Comparison of ENCODE assay signal across 18 cellular contexts in the genomic region with DNA sequence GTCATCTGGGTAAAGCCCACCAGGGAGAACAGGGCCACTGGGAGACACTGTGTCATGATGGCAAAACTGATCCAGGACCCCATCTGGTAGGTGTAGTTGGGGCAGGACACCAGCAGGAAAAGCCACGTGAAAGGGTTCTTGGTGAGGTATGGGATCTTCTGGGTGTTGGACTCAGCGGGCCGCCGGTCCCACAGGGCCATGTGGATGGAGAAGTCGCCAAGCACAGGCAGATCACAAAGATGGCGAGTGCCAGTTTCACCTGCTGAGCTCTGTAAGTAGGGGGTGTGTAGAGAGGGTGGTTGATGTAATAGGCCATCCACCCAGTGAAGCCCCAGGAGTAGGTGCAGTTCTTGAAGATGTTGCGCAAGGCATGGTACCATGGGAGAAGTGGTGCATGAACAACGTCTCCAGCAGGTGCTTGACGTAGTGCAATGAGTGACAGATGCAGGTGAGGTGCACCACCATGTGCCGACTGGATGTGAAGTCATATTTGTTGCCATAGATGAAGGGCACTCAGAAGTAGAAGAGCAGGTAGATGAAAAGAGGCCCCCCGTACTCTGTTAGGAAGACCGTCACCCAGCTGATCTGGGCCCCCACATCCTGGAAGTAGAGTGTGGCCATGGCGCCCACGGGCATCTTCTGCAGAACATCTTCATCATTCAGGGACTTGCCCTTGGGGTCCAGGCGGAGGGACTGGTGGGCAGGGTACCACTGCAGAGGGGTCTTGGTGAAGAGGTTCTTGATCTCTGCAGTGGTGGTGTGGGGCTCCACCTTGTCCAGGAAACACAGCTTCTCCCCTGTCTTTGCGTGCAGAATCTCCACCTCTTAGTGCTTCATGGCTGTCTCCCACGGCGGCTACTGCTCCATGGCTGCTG.
DNase-seq lines count a peak whose midpoint lies in the region; ATAC-seq, FAIRE-seq and TF ChIP-seq lines count a peak whose summit lies in the region.
"Had no signal": no experiment of that assay in that cellular context is flagged by ENCODE, and none has a peak within 500 bp of the region (broad histone marks: within the 10 kb centered on the region; RNA-seq: fewer than 3 reads in every experiment).

No MANE protein-coding gene starts in this region.

- H4K91ac ChIP-seq in IMR-90 (ENCODE audit: insufficient read depth, low read depth, low read length) = no peak overlapping the region
- peak overlapping the region; percentile 61 for H4K91ac ChIP-seq in H1 (replicated peaks; ENCODE audit: insufficient read length, low read length)

- FAIRE-seq in H1 (lab: Jason Lieb, UNC) = no peak
- no peak for FAIRE-seq in kidney (lab: Jason Lieb, UNC)
- FAIRE-seq: GM12892, GM18507 had no signal

- H3K36me3 ChIP-seq in IMR-90 (ENCODE audit: control insufficient read depth, insufficient read depth, low read length) (no peaks in the 10 kb centered on the region), H1 (ENCODE audit: control insufficient read depth in 2 of 4, insufficient read depth in 4 of 4, low read length in 3 of 4) (peaks cover 0 to 4% (median 0%) of the 10 kb centered on the region in 4 experiments; a peak in 2 of 8 replicates), kidney (ENCODE audit: control insufficient read depth in 1 of 2, insufficient read depth in 2 of 2, low read length in 2 of 2) (no peaks in the 10 kb centered on the region)
- H3K36me3 ChIP-seq: BLaER1 had no signal

- peaks cover 10% of the 10 kb centered on the region for H3K9me3 Mint-ChIP-seq in stimulated activated memory B cell treated with anti-CD40 and anti-IgM and Interleukin-4, amounts not matched to agents 10 μg/mL and 1 μg/mL and 100 μg/mL, for 72 hours

- no peak for TF ChIP-seq CTCF in IMR-90 (conservative IDR thresholded peaks at IDR 0.05; ENCODE audit: low read depth, low read length)
- TF ChIP-seq CTCF in H1 (IDR thresholded peaks at IDR 0.05; ENCODE audit: control extremely low read depth in 1 of 3, insufficient read depth in 1 of 3, low read depth in 1 of 3, low read length in 3 of 3) = no peak
- TF ChIP-seq CTCF in kidney (IDR thresholded peaks at IDR 0.05; ENCODE audit: borderline replicate concordance, extremely low read depth, insufficient read depth) = no peak
- TF ChIP-seq CTCF in lower leg skin (IDR thresholded peaks at IDR 0.05) = no peak

- H4K20me1 ChIP-seq in IMR-90 (ENCODE audit: insufficient read depth, low read length) = no peaks in the 10 kb centered on the region
- H4K20me1 ChIP-seq in H1 (replicated peaks in 1 of 2; ENCODE audit: control insufficient read depth in 1 of 2, insufficient read depth in 2 of 2, low read length in 2 of 2) = no peaks in the 10 kb centered on the region
- H4K20me1 ChIP-seq: BLaER1 had no signal

- TF ChIP-seq RAD21 in IMR-90 (IDR thresholded peaks at IDR 0.05; ENCODE audit: low read length) (no peak), H1 (IDR thresholded peaks at IDR 0.05 in 1 of 2, conservative IDR thresholded peaks at IDR 0.05 in 1 of 2; ENCODE audit: low read depth in 2 of 2, low read length in 2 of 2) (no peak)

- H3K27me3 Mint-ChIP-seq in stimulated activated memory B cell treated with anti-CD40 and anti-IgM and Interleukin-4, amounts not matched to agents 10 μg/mL and 1 μg/mL and 100 μg/mL, for 72 hours = no peaks in the 10 kb centered on the region
- H3K27me3 Mint-ChIP-seq: CD4-positive, alpha-beta memory T cell had no signal

- no peak overlapping the region for H3K27ac ChIP-seq in IMR-90 (ENCODE audit: insufficient read depth, low read length)
- no peak overlapping the region for H3K27ac ChIP-seq in H1 (ENCODE audit: low read depth, low read length)
- H3K27ac ChIP-seq in kidney (ENCODE audit: low read depth in 2 of 2, low read length in 2 of 2) = no peak overlapping the region
- H3K27ac ChIP-seq: BLaER1 had no signal

- no peaks in the 10 kb centered on the region for H3K79me2 ChIP-seq in H1 (ENCODE audit: control insufficient read depth in 1 of 2, insufficient read depth in 2 of 2, low read length in 2 of 2)

- WGBS in IMR-90 (ENCODE audit: extremely low coverage in 2 of 2, insufficient read length in 1 of 2), 2 experiments = 100% methylated on average over 4 of the region's 18 CpGs; no CpG with 5 or more reads in 1 of the 2 experiments
- WGBS in H1 (ENCODE audit: extremely low coverage in 1 of 2, insufficient coverage in 1 of 2, insufficient read length in 1 of 2, insufficient replicate concordance in 2 of 2, low coverage in 1 of 2, low lambda C conversion rate in 2 of 2, missing lambda C conversion rate in 1 of 2), 2 experiments = 94% methylated on average over 17 of the region's 18 CpGs; no CpG with 5 or more reads in 1 of the 2 experiments
- 90 to 93% methylated on average over 15 to 18 of the region's 18 CpGs for WGBS in lower leg skin, 2 donors

- peaks cover 9% of the 10 kb centered on the region for H3K9me3 ChIP-seq in IMR-90 (ENCODE audit: control insufficient read depth, insufficient read depth, low read length)
- peaks cover 19 to 21% of the 10 kb centered on the region in 2 experiments for H3K9me3 ChIP-seq in H1 (ENCODE audit: insufficient read depth in 2 of 2, low read depth in 1 of 2, low read length in 1 of 2)
- peaks cover 3 to 5% of the 10 kb centered on the region in 2 donors for H3K9me3 ChIP-seq in kidney (ENCODE audit: control insufficient read depth in 1 of 2, low read length in 2 of 2)

- POLR2A ChIA-PET in IMR-90 (lab: Charles Lee; ENCODE audit: unreplicated experiment) = no interaction called here
- POLR2A ChIA-PET in H1 (lab: Charles Lee; ENCODE audit: partially characterized antibody) = no interaction called here

- no TSS peak for BruUV-seq in IMR-90 (replicated peaks; lab: Mats Ljungman, UMichigan)

- H3K27me3 ChIP-seq in IMR-90 (ENCODE audit: control insufficient read depth, insufficient read depth, low read length) = no peaks in the 10 kb centered on the region
- no peaks in the 10 kb centered on the region for H3K27me3 ChIP-seq in H1 (replicated peaks in 1 of 4; ENCODE audit: control insufficient read depth in 3 of 4, extremely low read depth in 1 of 4, insufficient read depth in 3 of 4, low read length in 3 of 4)
- H3K27me3 ChIP-seq: BLaER1 had no signal

- DNase-seq in IMR-90 (no peak), H1 (ENCODE audit: low read depth in 1 of 2, low spot score in 2 of 2) (no peak), kidney (peak; percentile 62), lower leg skin (ENCODE audit: low spot score in 2 of 2) (no peak), kidney glomerular epithelial cell (lab: John Stamatoyannopoulos, UW) (no peak)
- no peak for DNase-seq in central memory CD4-positive, alpha-beta T cell
- DNase-seq: 8988T; CD4-positive, alpha-beta memory T cell; DMS153; DMS79; GDM1; GOT3; H9 had no signal

- H2BK5ac ChIP-seq in IMR-90 (ENCODE audit: low read depth, low read length, poor library complexity, severe bottlenecking) = no peak overlapping the region
- no peak overlapping the region for H2BK5ac ChIP-seq in H1 (ENCODE audit: low read depth, low read length)

- no peak overlapping the region for H3K4me3 Mint-ChIP-seq in stimulated activated memory B cell treated with anti-CD40 and anti-IgM and Interleukin-4, amounts not matched to agents 10 μg/mL and 1 μg/mL and 100 μg/mL, for 72 hours
- H3K4me3 Mint-ChIP-seq: CD14-positive monocyte; CD4-positive, alpha-beta memory T cell; H9 had no signal

- H2AK9ac ChIP-seq in IMR-90 (replicated peaks; ENCODE audit: low read depth, low read length, poor library complexity) = peak overlapping the region; percentile 52

- intact Hi-C loops in IMR-90 (cut with micrococcal nuclease) (no loop called here), kidney (cut with DNase I) (no loop called here), lower leg skin (cut with DNase I; ENCODE audit: low total_unique reads) (no loop called here)

- no peak for ATAC-seq in IMR-90 (ENCODE audit: low read depth)
- ATAC-seq in stimulated activated memory B cell treated with anti-CD40 and anti-IgM and Interleukin-4, amounts not matched to agents 10 μg/mL and 1 μg/mL and 100 μg/mL, for 72 hours = peak; percentile 16

- H2AFZ ChIP-seq in IMR-90 (replicated peaks; ENCODE audit: low read length, poor library complexity) (no peak overlapping the region), H1 (ENCODE audit: low read length) (no peak overlapping the region)

- H2AK5ac ChIP-seq in IMR-90 (ENCODE audit: low read depth, low read length) = no peak overlapping the region
- no peak overlapping the region for H2AK5ac ChIP-seq in H1 (ENCODE audit: low read depth, low read length)

- no peak overlapping the region for H3K14ac ChIP-seq in IMR-90 (replicated peaks; ENCODE audit: low read depth, low read length)
- H3K14ac ChIP-seq in H1 (ENCODE audit: insufficient read length) = no peak overlapping the region

- no peak for TF ChIP-seq POLR2A in IMR-90 (IDR thresholded peaks at IDR 0.05; ENCODE audit: low read depth, low read length)
- no peak for TF ChIP-seq POLR2A in H1 (IDR thresholded peaks at IDR 0.05; ENCODE audit: control extremely low read depth in 1 of 2, low read depth in 2 of 2, low read length in 2 of 2)
- TF ChIP-seq POLR2A in lower leg skin (IDR thresholded peaks at IDR 0.05) = no peak

- H3K4me1 Mint-ChIP-seq in stimulated activated memory B cell treated with anti-CD40 and anti-IgM and Interleukin-4, amounts not matched to agents 10 μg/mL and 1 μg/mL and 100 μg/mL, for 72 hours = no peaks in the 10 kb centered on the region
- H3K4me1 Mint-ChIP-seq: CD14-positive monocyte; CD4-positive, alpha-beta memory T cell had no signal

- no peaks in the 10 kb centered on the region for H3K36me3 Mint-ChIP-seq in stimulated activated memory B cell treated with anti-CD40 and anti-IgM and Interleukin-4, amounts not matched to agents 10 μg/mL and 1 μg/mL and 100 μg/mL, for 72 hours
- H3K36me3 Mint-ChIP-seq: CD14-positive monocyte had no signal

- dilution Hi-C loops in IMR-90 (cut with HindIII; ENCODE audit: low sequenced_read_pairs, unreplicated experiment) = no loop called here

- H3K18ac ChIP-seq in IMR-90 (ENCODE audit: low read depth, low read length) = no peak overlapping the region
- H3K18ac ChIP-seq in H1 (ENCODE audit: extremely low read depth, low read length) = no peak overlapping the region

- CTCF ChIA-PET in IMR-90 (lab: Yijun Ruan, JAX) = no interaction called here
- CTCF ChIA-PET in H1 (lab: Charles Lee; ENCODE audit: partially characterized antibody) = no interaction called here

- no peak overlapping the region for H3K4ac ChIP-seq in IMR-90 (ENCODE audit: low read depth, low read length)
- H3K4ac ChIP-seq in H1 (replicated peaks; ENCODE audit: insufficient read length, low read depth, low read length) = no peak overlapping the region

- H2BK120ac ChIP-seq in IMR-90 (ENCODE audit: low read depth, low read length) = no peak overlapping the region
- H2BK120ac ChIP-seq in H1 (replicated peaks; ENCODE audit: low read depth, low read length) = no peak overlapping the region

- H3K4me3 ChIP-seq in IMR-90 (ENCODE audit: insufficient read depth, low read depth, low read length) = no peak overlapping the region
- H3K4me3 ChIP-seq in H1 (ENCODE audit: extremely low read depth in 1 of 4, insufficient read depth in 2 of 4, low read depth in 3 of 4, low read length in 4 of 4) = no peak overlapping the region
- H3K4me3 ChIP-seq in kidney (ENCODE audit: low read length in 2 of 2) = no peak overlapping the region
- no peak overlapping the region for H3K4me3 ChIP-seq in lower leg skin (ENCODE audit: low read depth, poor library complexity, severe bottlenecking)
- H3K4me3 ChIP-seq: BLaER1 had no signal

- no peak overlapping the region for H3K9ac ChIP-seq in IMR-90 (ENCODE audit: low read depth, low read length)
- H3K9ac ChIP-seq in H1 (replicated peaks in 1 of 4; ENCODE audit: extremely low read depth in 1 of 4, low read depth in 3 of 4, low read length in 3 of 4) = no peak overlapping the region
- H3K9ac ChIP-seq in kidney (ENCODE audit: low read length in 2 of 2) = no peak overlapping the region
- H3K9ac ChIP-seq: BLaER1 had no signal

- no peak overlapping the region for H3K23ac ChIP-seq in IMR-90 (ENCODE audit: low read depth, low read length)
- H3K23ac ChIP-seq in H1 (ENCODE audit: insufficient read length) = no peak overlapping the region

- H3K56ac ChIP-seq in IMR-90 (ENCODE audit: extremely low read depth, insufficient read depth, low read length) = no peak overlapping the region
- no peak overlapping the region for H3K56ac ChIP-seq in H1 (replicated peaks; ENCODE audit: insufficient read length, low read depth, low read length)

- H2BK12ac ChIP-seq in H1 (ENCODE audit: low read depth, low read length) = 0 out of 2 replicates have a peak overlapping the region, but pooled peaks have one; percentile 22

- H3K9me1 ChIP-seq in IMR-90 (ENCODE audit: insufficient read depth, low read length) = no peaks in the 10 kb centered on the region

- H3K79me1 ChIP-seq in IMR-90 (ENCODE audit: low read depth in 1 of 2, low read length in 2 of 2) (no peaks in the 10 kb centered on the region), H1 (ENCODE audit: low read depth, low read length) (no peaks in the 10 kb centered on the region)

- no peak overlapping the region for H4K5ac ChIP-seq in IMR-90 (ENCODE audit: low read depth, low read length)
- H4K5ac ChIP-seq in H1 (ENCODE audit: insufficient read length, low read depth, low read length) = no peak overlapping the region

- H2BK20ac ChIP-seq in IMR-90 (ENCODE audit: low read depth, low read length) (no peak overlapping the region), H1 (ENCODE audit: low read length) (no peak overlapping the region)

- H3K4me1 ChIP-seq in IMR-90 (ENCODE audit: control insufficient read depth, insufficient read depth, low read length) = no peaks in the 10 kb centered on the region
- H3K4me1 ChIP-seq in H1 (replicated peaks in 1 of 4; ENCODE audit: control insufficient read depth in 3 of 4, insufficient read depth in 4 of 4, low read length in 3 of 4) = peaks cover 0 to 12% (median 9%) of the 10 kb centered on the region in 4 experiments; a peak in 6 of 7 replicates
- H3K4me1 ChIP-seq in kidney (ENCODE audit: control insufficient read depth in 1 of 2, insufficient read depth in 1 of 2, low read depth in 1 of 2, low read length in 2 of 2) = no peaks in the 10 kb centered on the region
- H3K4me1 ChIP-seq: BLaER1 had no signal

- H3K27ac Mint-ChIP-seq in stimulated activated memory B cell treated with anti-CD40 and anti-IgM and Interleukin-4, amounts not matched to agents 10 μg/mL and 1 μg/mL and 100 μg/mL, for 72 hours = no peak overlapping the region
- H3K27ac Mint-ChIP-seq: CD4-positive, alpha-beta memory T cell; H9 had no signal

- H3K4me2 ChIP-seq in IMR-90 (ENCODE audit: low read depth, low read length) (no peak overlapping the region), H1 (ENCODE audit: insufficient read depth in 1 of 2, low read depth in 2 of 2, low read length in 2 of 2) (no peak overlapping the region)
- H3K4me2 ChIP-seq: BLaER1 had no signal

- in situ Hi-C loops in IMR-90 (cut with MboI; ENCODE audit: low sequenced_read_pairs) = no loop called here

- no peak for TF ChIP-seq EP300 in H1 (IDR thresholded peaks at IDR 0.05; ENCODE audit: borderline replicate concordance in 1 of 2, low read depth in 2 of 2, low read length in 2 of 2)

- H3K23me2 ChIP-seq in H1 (ENCODE audit: low read depth, low read length) = no peaks in the 10 kb centered on the region

- no peak overlapping the region for H4K8ac ChIP-seq in IMR-90 (ENCODE audit: low read depth in 2 of 2, low read length in 2 of 2)
- no peak overlapping the region for H4K8ac ChIP-seq in H1 (ENCODE audit: extremely low read depth, insufficient read depth, low read length)

- no peak overlapping the region for H2BK15ac ChIP-seq in IMR-90 (ENCODE audit: low read depth, low read length)
- no peak overlapping the region for H2BK15ac ChIP-seq in H1 (ENCODE audit: low read length)
